ENCODE assay signal across 8 cellular contexts in the genomic region with DNA sequence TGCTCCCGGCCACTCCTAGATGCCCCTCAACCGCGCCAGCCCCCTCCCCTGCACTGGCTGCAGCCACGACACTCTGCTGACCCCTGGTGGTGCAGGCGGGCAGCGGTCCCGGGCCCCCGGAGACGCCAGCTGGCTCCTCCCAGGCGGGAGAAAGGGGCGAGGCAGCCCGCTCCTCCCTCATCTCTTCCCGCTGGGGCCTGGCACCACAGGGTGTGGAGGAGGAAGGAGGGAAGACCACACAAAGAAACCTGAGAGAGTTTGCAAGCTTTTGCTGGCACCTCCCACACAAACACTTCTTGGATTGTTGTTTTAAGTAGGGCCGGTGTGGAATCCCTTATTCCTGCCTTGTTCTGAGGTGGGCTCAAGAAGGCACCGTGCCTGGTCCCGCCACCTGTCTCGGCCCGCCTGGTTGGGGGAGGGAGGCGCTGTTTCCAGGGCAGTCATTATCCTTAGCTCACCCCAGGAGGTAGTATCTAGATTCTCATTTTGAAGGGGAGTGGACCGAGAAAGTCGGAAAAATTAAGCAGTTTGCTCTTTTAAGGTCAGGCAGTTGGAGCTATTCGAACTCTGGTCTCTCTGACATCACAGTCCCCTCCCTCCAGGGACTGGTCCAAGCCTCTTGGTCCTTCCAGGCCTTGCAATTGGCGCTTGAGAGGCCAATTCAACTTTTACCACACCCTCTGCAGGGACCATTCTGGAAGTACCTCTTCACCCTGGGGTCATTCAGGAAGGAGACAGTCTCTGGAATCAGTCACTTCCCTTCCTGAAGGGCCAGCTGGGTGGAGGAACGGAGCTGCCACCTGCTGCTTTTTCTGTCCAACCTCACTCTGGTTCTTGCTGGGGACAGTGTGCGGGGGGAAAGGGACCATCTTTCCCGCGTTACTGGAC. TPM values are rescaled to one million over a fixed set of nuclear protein-coding genes. Genes with fewer than 3 reads are reported as not detected.
DNase-seq lines count a peak whose midpoint lies in the region; ATAC-seq and TF ChIP-seq lines count a peak whose summit lies in the region.

No MANE protein-coding gene starts in this region.

- H3K9me3 ChIP-seq in tibial nerve: no peaks in the 10 kb centered on the region

- H3K36me3 Mint-ChIP-seq in activated naive CD8-positive, alpha-beta T cell: no peaks in the 10 kb centered on the region
- H3K36me3 Mint-ChIP-seq in osteocyte (ENCODE audit: unreplicated experiment): no peaks in the 10 kb centered on the region

- intact Hi-C loops in head of caudate nucleus (cut with DNase I): no loop called here

- H3K27me3 Mint-ChIP-seq in activated naive CD8-positive, alpha-beta T cell: no peaks in the 10 kb centered on the region
- H3K27me3 Mint-ChIP-seq in osteocyte (ENCODE audit: unreplicated experiment): no peaks in the 10 kb centered on the region

- peaks cover 0 to 84% (median 60%) of the 10 kb centered on the region in 4 donors for H3K4me1 ChIP-seq in tibial nerve

- no peaks in the 10 kb centered on the region for H3K27me3 ChIP-seq in tibial nerve

- no peak overlapping the region; the same call in 1 of the 2 replicates for H3K4me3 ChIP-seq in GM12865 (ENCODE audit: low read depth, low read length)
- H3K4me3 ChIP-seq in tibial nerve: peak overlapping the region; percentile 39 to 96 (median 56)

- no peaks in the 10 kb centered on the region for H3K36me3 ChIP-seq in tibial nerve

- H3K4me1 Mint-ChIP-seq in activated naive CD8-positive, alpha-beta T cell (ENCODE audit: low read depth): peaks cover 48% of the 10 kb centered on the region
- peaks cover 71% of the 10 kb centered on the region for H3K4me1 Mint-ChIP-seq in osteocyte (ENCODE audit: unreplicated experiment)

- peak overlapping the region; percentile 72 to 97 (median 92) for H3K27ac ChIP-seq in tibial nerve

- TF ChIP-seq CTCF in GM12865 (IDR thresholded peaks at IDR 0.05; ENCODE audit: insufficient read depth, low read depth, low read length, missing control alignments) (peak; percentile 95), osteocyte (IDR thresholded peaks at IDR 0.05) (peak; percentile 99), tibial nerve (IDR thresholded peaks at IDR 0.05) (peak; percentile 95 to 98 (median 97))

- TF ChIP-seq POLR2A in tibial nerve (IDR thresholded peaks at IDR 0.05): no peak

- peak in 1 of 2 donors; percentile 34 for TF ChIP-seq EP300 in tibial nerve (IDR thresholded peaks at IDR 0.05)

- 11 to 15% methylated on average over 27 of the region's 27 CpGs for WGBS in tibial nerve, 2 donors

- DNase-seq in GM12865 (ENCODE audit: low read depth) (peak; percentile 75), NCI-H1105 (lab: John Stamatoyannopoulos, UW) (peak; percentile 82), SKM-1 (lab: John Stamatoyannopoulos, UW; ENCODE audit: unreplicated experiment) (peak; percentile 36), head of caudate nucleus (peak; percentile 83 to 98 (median 94)), osteocyte (ENCODE audit: extremely low spot score, unreplicated experiment) (peak; percentile 98), tibial nerve (ENCODE audit: low spot score in 2 of 2) (peak; percentile 77 to 85)

- peak overlapping the region; percentile 79 for H3K27ac Mint-ChIP-seq in activated naive CD8-positive, alpha-beta T cell
- H3K27ac Mint-ChIP-seq in osteocyte (ENCODE audit: unreplicated experiment): peak overlapping the region; percentile 90

- H3K4me3 Mint-ChIP-seq in activated naive CD8-positive, alpha-beta T cell: peak overlapping the region; percentile 90
- H3K4me3 Mint-ChIP-seq in osteocyte (ENCODE audit: unreplicated experiment): peak overlapping the region; percentile 72

- H3K9me3 Mint-ChIP-seq in activated naive CD8-positive, alpha-beta T cell (ENCODE audit: low read depth): no peaks in the 10 kb centered on the region
- H3K9me3 Mint-ChIP-seq in osteocyte (ENCODE audit: unreplicated experiment): no peaks in the 10 kb centered on the region

- no peak for ATAC-seq in GM21723 (IDR thresholded peaks at IDR 0.05; ENCODE audit: unreplicated experiment)

RNA-seq across cellular contexts. Expression of gene ANKRD13B, which starts 1.0 kb away (rescaled TPM):
- total RNA-seq in osteocyte (33.1 and 36.1 TPM in 2 replicates), tibial nerve (10 to 100 TPM; 19.0 to 50.1 (median 26.4) TPM)

RNA-seq across cellular contexts. Expression of gene GIT1, which starts 2.5 kb away (rescaled TPM):
- total RNA-seq in osteocyte (48.2 and 50.7 TPM in 2 replicates), tibial nerve (100 to 1,000 TPM in 1 of 4 donors, 10 to 100 TPM in 3; 51.3 to 100 (median 89.7) TPM)

RNA-seq across cellular contexts. Expression of gene TP53I13, which starts 23.5 kb away (rescaled TPM):
- 42.0 and 43.1 TPM in 2 replicates for total RNA-seq in osteocyte
- total RNA-seq in tibial nerve: 100 to 1,000 TPM; 119 to 188 (median 152) TPM

RNA-seq across cellular contexts. Expression of gene ABHD15, which starts 25.1 kb away (rescaled TPM):
- total RNA-seq in osteocyte (11.7 and 12.8 TPM in 2 replicates), tibial nerve (10 to 100 TPM; 25.7 to 32.7 (median 30.3) TPM)

RNA-seq across cellular contexts. Expression of gene CORO6, which starts 30.7 kb away (rescaled TPM):
- total RNA-seq in osteocyte: 4.8 and 7.1 TPM in 2 replicates
- 100 to 1,000 TPM in 2 of 4 donors, 10 to 100 TPM in 2; 34.5 to 139 (median 83.1) TPM for total RNA-seq in tibial nerve

Comparison
In these comparisons a context has a peak if more than half of its experiments do, and no peak if none do; other contexts are left out.
1. DNase-seq: peak in every context shown above with its lines; median percentile 98 in osteocyte; 94 in head of caudate nucleus; 82 in NCI-H1105; 81 in tibial nerve; 75 in GM12865; 36 in SKM-1.